14 cellular contexts compared by ENCODE assay signal in genomic region chr17:44235583-44235936, GRCh38. TPM values are rescaled to one million over a fixed set of nuclear protein-coding genes. Genes with fewer than 3 reads are reported as not detected.
DNase-seq lines count a peak whose midpoint lies in the region; ATAC-seq, FAIRE-seq and TF ChIP-seq lines count a peak whose summit lies in the region.
"Had no signal": no experiment of that assay in that cellular context is flagged by ENCODE, and none has a peak within 500 bp of the region (broad histone marks: within the 10 kb centered on the region; RNA-seq: fewer than 3 reads in every experiment).

No MANE protein-coding gene starts in this region.

- no peak overlapping the region for H3K4me3 Mint-ChIP-seq in activated naive CD4-positive, alpha-beta T cell treated with anti-CD3 and anti-CD28 coated beads for 36 hours
- H3K4me3 Mint-ChIP-seq: dendritic cell treated with granulocyte-macrophage colony-stimulating factor and Interleukin-4, amounts not matched to agents 40 ng/mL and 50 ng/mL, for 4 days had no signal

- H3K9ac ChIP-seq in PC-3 (ENCODE audit: low read length) (peak overlapping the region; percentile 85), mesenchymal stem cell (ENCODE audit: low read length) (no peak overlapping the region)

- H3K4ac ChIP-seq in mesenchymal stem cell (ENCODE audit: low read depth in 1 of 2, low read length in 2 of 2) = no peak overlapping the region

- H3K9me3 Mint-ChIP-seq in activated naive CD4-positive, alpha-beta T cell treated with anti-CD3 and anti-CD28 coated beads for 36 hours = no peaks in the 10 kb centered on the region
- H3K9me3 Mint-ChIP-seq: dendritic cell treated with granulocyte-macrophage colony-stimulating factor and Interleukin-4, amounts not matched to agents 40 ng/mL and 50 ng/mL, for 4 days had no signal

- H2AFZ ChIP-seq in PC-3 (ENCODE audit: low read length) (peak overlapping the region; percentile 7; the same call in 1 of the 2 replicates), mesenchymal stem cell (ENCODE audit: low read depth, low read length) (no peak overlapping the region)

- peak overlapping the region; percentile 96 for H3K27ac ChIP-seq in PC-3 (ENCODE audit: low read length)
- H3K27ac ChIP-seq in mesenchymal stem cell (ENCODE audit: low read length, poor library complexity, severe bottlenecking) = peak overlapping the region; percentile 89
- peak overlapping the region in 1 of 4 donors; percentile 25 for H3K27ac ChIP-seq in esophagus squamous epithelium

- WGBS in mesenchymal stem cell = 73% methylated on average over 5 of the region's 5 CpGs
- WGBS in esophagus squamous epithelium, 2 donors = 38 to 72% methylated on average over 4 to 5 of the region's 5 CpGs

- H2BK5ac ChIP-seq in mesenchymal stem cell (ENCODE audit: low read depth, low read length, poor library complexity, severe bottlenecking) = no peak overlapping the region

- no peak overlapping the region for H3K18ac ChIP-seq in mesenchymal stem cell (ENCODE audit: low read depth in 1 of 2, low read length in 2 of 2)

- peaks cover 6% of the 10 kb centered on the region for H3K4me1 Mint-ChIP-seq in activated naive CD4-positive, alpha-beta T cell treated with anti-CD3 and anti-CD28 coated beads for 36 hours (ENCODE audit: low read depth)

- H2BK12ac ChIP-seq in mesenchymal stem cell (ENCODE audit: low read length in 2 of 2) = no peak overlapping the region

- DNase-seq in G401 (ENCODE audit: low spot score) = peak; percentile 25
- DNase-seq in PC-3 = peak; percentile 96
- DNase-seq in bronchial epithelial cell (ENCODE audit: low read depth) = peak; percentile 97
- DNase-seq in mesenchymal stem cell = no peak
- no peak for DNase-seq in activated naive CD4-positive, alpha-beta T cell treated with anti-CD3 and anti-CD28 coated beads for 36 hours
- no peak for DNase-seq in esophagus squamous epithelium (lab: John Stamatoyannopoulos, UW)
- DNase-seq in amniotic stem cell (lab: John Stamatoyannopoulos, UW) = no peak
- DNase-seq: activated T-cell treated with anti-CD3 and anti-CD28 coated beads, Interleukin-2, amount 50 U/mL, for 48 hours; MM.1S; SIG-M5 had no signal

- H3K4me1 ChIP-seq in PC-3 (ENCODE audit: insufficient read depth, low read length) (peaks cover 30% of the 10 kb centered on the region), mesenchymal stem cell (ENCODE audit: control insufficient read depth, insufficient read depth, low read depth, low read length) (peaks cover 16% of the 10 kb centered on the region), esophagus squamous epithelium (peaks cover 0 to 17% (median 0%) of the 10 kb centered on the region in 3 donors)
- H3K4me1 ChIP-seq: pancreas had no signal

- H3F3A ChIP-seq in PC-3 (ENCODE audit: low read length, unreplicated experiment) = no peaks in the 10 kb centered on the region

- H3K27ac Mint-ChIP-seq in activated naive CD4-positive, alpha-beta T cell treated with anti-CD3 and anti-CD28 coated beads for 36 hours = no peak overlapping the region
- H3K27ac Mint-ChIP-seq: dendritic cell treated with granulocyte-macrophage colony-stimulating factor and Interleukin-4, amounts not matched to agents 40 ng/mL and 50 ng/mL, for 4 days had no signal

- no peak for TF ChIP-seq CTCF in PC-3 (conservative IDR thresholded peaks at IDR 0.05; ENCODE audit: low read depth, low read length)
- no peak for TF ChIP-seq CTCF in bronchial epithelial cell (IDR thresholded peaks at IDR 0.05; ENCODE audit: insufficient read depth, low read length, severe bottlenecking)
- no peak for TF ChIP-seq CTCF in esophagus squamous epithelium (IDR thresholded peaks at IDR 0.05)

- H3K79me2 ChIP-seq in PC-3 (ENCODE audit: low read length) = no peaks in the 10 kb centered on the region

- no peak overlapping the region for H2BK15ac ChIP-seq in mesenchymal stem cell (ENCODE audit: low read depth, poor library complexity, severe bottlenecking)

- H4K20me1 ChIP-seq in PC-3 (ENCODE audit: low read length) = no peaks in the 10 kb centered on the region

- in situ Hi-C loops in G401 (cut with HindIII; ENCODE audit: low sequenced_read_pairs) = no loop called here

- no peaks in the 10 kb centered on the region for H3K9me2 ChIP-seq in PC-3 (replicated peaks; ENCODE audit: low read length)

- no peaks in the 10 kb centered on the region for H3K79me1 ChIP-seq in mesenchymal stem cell (replicated peaks; ENCODE audit: low read length, poor library complexity, severe bottlenecking)

- H3K36me3 ChIP-seq in PC-3 (ENCODE audit: low read depth, low read length) (no peaks in the 10 kb centered on the region), bronchial epithelial cell (ENCODE audit: control insufficient read depth, insufficient read depth, low read length) (no peaks in the 10 kb centered on the region), mesenchymal stem cell (ENCODE audit: control insufficient read depth in 1 of 2, insufficient read depth in 2 of 2, low read depth in 1 of 2, low read length in 2 of 2) (no peaks in the 10 kb centered on the region), esophagus squamous epithelium (no peaks in the 10 kb centered on the region)
- H3K36me3 ChIP-seq: pancreas had no signal

- intact Hi-C loops in PC-3 (cut with micrococcal nuclease) (no loop called here), esophagus squamous epithelium (cut with DNase I) (no loop called here)
- intact Hi-C loops in activated naive CD4-positive, alpha-beta T cell treated with anti-CD3 and anti-CD28 coated beads for 36 hours (cut with micrococcal nuclease) = no loop called here

- TF ChIP-seq POLR2A in esophagus squamous epithelium (IDR thresholded peaks at IDR 0.05) = no peak

- peak overlapping the region; percentile 68 for H3K4me2 ChIP-seq in PC-3 (ENCODE audit: low read length)
- H3K4me2 ChIP-seq in mesenchymal stem cell (ENCODE audit: low read length, poor library complexity, severe bottlenecking) = no peak overlapping the region
- H3K4me2 ChIP-seq: smooth muscle cell had no signal

- H2AK5ac ChIP-seq in mesenchymal stem cell (ENCODE audit: low read length, severe bottlenecking) = no peak overlapping the region

- H4K8ac ChIP-seq in mesenchymal stem cell (ENCODE audit: low read length) = no peak overlapping the region

- CTCF ChIA-PET in PC-3 (lab: Charles Lee) = no interaction called here
- CTCF ChIA-PET in activated naive CD4-positive, alpha-beta T cell treated with anti-CD3 and anti-CD28 coated beads for 36 hours (lab: Charles Lee) = no interaction called here

- no peak overlapping the region for H3K14ac ChIP-seq in mesenchymal stem cell (ENCODE audit: low read length in 2 of 2)

- peak; percentile 94 for ATAC-seq in PC-3
- no peak for ATAC-seq in HG02840 (IDR thresholded peaks at IDR 0.05; ENCODE audit: low FRiP score, unreplicated experiment)

- no peaks in the 10 kb centered on the region for H3K27me3 ChIP-seq in PC-3 (ENCODE audit: low read length)
- H3K27me3 ChIP-seq in bronchial epithelial cell (ENCODE audit: control insufficient read depth, insufficient read depth, low read length) = no peaks in the 10 kb centered on the region
- H3K27me3 ChIP-seq in mesenchymal stem cell (ENCODE audit: control insufficient read depth in 1 of 2, insufficient read depth in 1 of 2, low read length in 2 of 2) = no peaks in the 10 kb centered on the region
- no peaks in the 10 kb centered on the region for H3K27me3 ChIP-seq in esophagus squamous epithelium
- H3K27me3 ChIP-seq: pancreas had no signal

- FAIRE-seq in bronchial epithelial cell (lab: Jason Lieb, UNC) = peak; percentile 95
- FAIRE-seq: pancreas had no signal

- H3K36me3 Mint-ChIP-seq in activated naive CD4-positive, alpha-beta T cell treated with anti-CD3 and anti-CD28 coated beads for 36 hours (ENCODE audit: low read depth) = no peaks in the 10 kb centered on the region

- no peak overlapping the region for H4K91ac ChIP-seq in mesenchymal stem cell (ENCODE audit: low read length)

- H3K4me3 ChIP-seq in PC-3 (ENCODE audit: low read length) (0 out of 2 replicates have a peak overlapping the region, but pooled peaks have one; percentile 6), bronchial epithelial cell (ENCODE audit: low read depth, low read length) (no peak overlapping the region), mesenchymal stem cell (ENCODE audit: insufficient read depth in 1 of 2, low read depth in 1 of 2, low read length in 2 of 2) (no peak overlapping the region), esophagus squamous epithelium (no peak overlapping the region)
- H3K4me3 ChIP-seq: pancreas, smooth muscle cell had no signal

- no TSS peak for BruUV-seq in PC-3 (replicated peaks; lab: Mats Ljungman, UMichigan)

- H2BK120ac ChIP-seq in mesenchymal stem cell (ENCODE audit: low read depth, low read length) = no peak overlapping the region

- POLR2A ChIA-PET in PC-3 (lab: Charles Lee; ENCODE audit: unreplicated experiment) = no interaction called here

- no peaks in the 10 kb centered on the region for H3K27me3 Mint-ChIP-seq in activated naive CD4-positive, alpha-beta T cell treated with anti-CD3 and anti-CD28 coated beads for 36 hours (ENCODE audit: low read depth)

- H3K23ac ChIP-seq in mesenchymal stem cell (ENCODE audit: low read length in 2 of 2) = no peak overlapping the region

- H3K9me3 ChIP-seq in PC-3 (ENCODE audit: low read length) = no peaks in the 10 kb centered on the region
- no peaks in the 10 kb centered on the region for H3K9me3 ChIP-seq in mesenchymal stem cell (ENCODE audit: control insufficient read depth, low read length)
- no peaks in the 10 kb centered on the region for H3K9me3 ChIP-seq in esophagus squamous epithelium
- H3K9me3 ChIP-seq: pancreas had no signal

RNA-seq across cellular contexts. Expression of gene UBTF, which starts 16.1 kb away (rescaled TPM):
- 81.4 and 110 TPM in 2 replicates for total RNA-seq in G401 (2014; rRNA removed; shearing (Covaris generic))
- total RNA-seq in PC-3 (2014; rRNA removed) (139 and 183 TPM in 2 replicates), bronchial epithelial cell (22.9 and 36.1 TPM in 2 replicates), esophagus squamous epithelium (10 to 100 TPM; 38.9 to 57.4 (median 51.0) TPM)
- polyA plus RNA-seq in mesenchymal stem cell (2013, experiment 1 of 2) = 47.3 TPM
- polyA plus RNA-seq in mesenchymal stem cell (2013, experiment 2 of 2) = 45.8 TPM
- total RNA-seq in activated naive CD4-positive, alpha-beta T cell treated with anti-CD3 and anti-CD28 coated beads for 36 hours = 10 to 100 TPM; 91.8 to 92.6 TPM

RNA-seq across cellular contexts. Expression of gene SLC4A1, which starts 32.4 kb away (rescaled TPM):
- not detected in 2 replicates for total RNA-seq in G401 (2014; rRNA removed; shearing (Covaris generic))
- total RNA-seq in PC-3 (2014; rRNA removed) = not detected in 2 replicates
- total RNA-seq in bronchial epithelial cell = not detected in 2 replicates
- polyA plus RNA-seq in mesenchymal stem cell (2013, experiment 1 of 2) = not detected
- not detected for polyA plus RNA-seq in mesenchymal stem cell (2013, experiment 2 of 2)
- not detected for total RNA-seq in activated naive CD4-positive, alpha-beta T cell treated with anti-CD3 and anti-CD28 coated beads for 36 hours
- total RNA-seq in esophagus squamous epithelium = not detected
- total RNA-seq: smooth muscle cell had no signal
- polyA plus RNA-seq: pancreas, smooth muscle cell had no signal

RNA-seq across cellular contexts. Expression of gene ATXN7L3, which starts 35.9 kb away (rescaled TPM):
- total RNA-seq in G401 (2014; rRNA removed; shearing (Covaris generic)) = 53.8 and 68.3 TPM in 2 replicates
- total RNA-seq in PC-3 (2014; rRNA removed) = 73.9 and 78.3 TPM in 2 replicates
- total RNA-seq in bronchial epithelial cell = 32.4 and 46.3 TPM in 2 replicates
- 44.2 TPM for polyA plus RNA-seq in mesenchymal stem cell (2013, experiment 1 of 2)
- 42.8 TPM for polyA plus RNA-seq in mesenchymal stem cell (2013, experiment 2 of 2)
- 10 to 100 TPM; 53.3 to 53.9 TPM for total RNA-seq in activated naive CD4-positive, alpha-beta T cell treated with anti-CD3 and anti-CD28 coated beads for 36 hours
- total RNA-seq in esophagus squamous epithelium = 10 to 100 TPM; 37.7 to 47.3 (median 44.0) TPM

RNA-seq across cellular contexts. Expression of gene TMUB2, which starts 48.8 kb away (rescaled TPM):
- total RNA-seq in G401 (2014; rRNA removed; shearing (Covaris generic)) = 27.1 and 34.5 TPM in 2 replicates
- total RNA-seq in PC-3 (2014; rRNA removed) = 38.3 and 43.4 TPM in 2 replicates
- 20.3 and 25.6 TPM in 2 replicates for total RNA-seq in bronchial epithelial cell
- polyA plus RNA-seq in mesenchymal stem cell (2013, experiment 1 of 2) = 26.9 TPM
- 27.2 TPM for polyA plus RNA-seq in mesenchymal stem cell (2013, experiment 2 of 2)
- 10 to 100 TPM; 21.2 to 22.9 TPM for total RNA-seq in activated naive CD4-positive, alpha-beta T cell treated with anti-CD3 and anti-CD28 coated beads for 36 hours
- total RNA-seq in esophagus squamous epithelium = 10 to 100 TPM; 14.6 to 25.5 (median 21.6) TPM

Comparison
In these comparisons a context has a peak if more than half of its experiments do, and no peak if none do; other contexts are left out.
1. DNase-seq: peak in G401 (single experiment), PC-3 (single experiment) and bronchial epithelial cell (single experiment); none in mesenchymal stem cell (single experiment), activated naive CD4-positive, alpha-beta T cell treated with anti-CD3 and anti-CD28 coated beads for 36 hours (single experiment), esophagus squamous epithelium (single experiment) and amniotic stem cell (single experiment).